10 cellular contexts compared by ENCODE assay signal in genomic region chr1:53765656-53766055, GRCh38. TPM values are rescaled to one million over a fixed set of nuclear protein-coding genes. Genes with fewer than 3 reads are reported as not detected.
A peak's percentile ranks its signal among the peaks of the same experiment; 100 is the strongest.
DNase-seq lines count a peak whose midpoint lies in the region; ATAC-seq, FAIRE-seq and TF ChIP-seq lines count a peak whose summit lies in the region.
"Had no signal": no experiment of that assay in that cellular context is flagged by ENCODE, and none has a peak within 500 bp of the region (broad histone marks: within the 10 kb centered on the region; RNA-seq: fewer than 3 reads in every experiment).

No MANE protein-coding gene starts in this region.

- peak overlapping the region; percentile 81 for H3K27ac Mint-ChIP-seq in activated CD4-positive, alpha-beta memory T cell treated with anti-CD3 and anti-CD28 coated beads, Interleukin-2, amount 10 ng/mL, durations not matched to agents 7 days and 5 days
- no peak overlapping the region for H3K27ac Mint-ChIP-seq in activated CD4-positive, alpha-beta memory T cell treated with anti-CD3 and anti-CD28 coated beads for 36 hours
- H3K27ac Mint-ChIP-seq in natural killer cell (peak overlapping the region; percentile 90 to 93), nephron progenitor cell (no peak overlapping the region)

- H3K9me3 Mint-ChIP-seq in activated CD4-positive, alpha-beta memory T cell treated with anti-CD3 and anti-CD28 coated beads, Interleukin-2, amount 10 ng/mL, durations not matched to agents 7 days and 5 days = no peaks in the 10 kb centered on the region
- peaks cover 4% of the 10 kb centered on the region for H3K9me3 Mint-ChIP-seq in activated CD4-positive, alpha-beta memory T cell treated with anti-CD3 and anti-CD28 coated beads for 36 hours
- H3K9me3 Mint-ChIP-seq in natural killer cell (no peaks in the 10 kb centered on the region), nephron progenitor cell (no peaks in the 10 kb centered on the region)

- H3K27me3 ChIP-seq in bronchial epithelial cell (ENCODE audit: control insufficient read depth, insufficient read depth, low read length) = no peaks in the 10 kb centered on the region

- H3K4me3 Mint-ChIP-seq in activated CD4-positive, alpha-beta memory T cell treated with anti-CD3 and anti-CD28 coated beads, Interleukin-2, amount 10 ng/mL, durations not matched to agents 7 days and 5 days = no peak overlapping the region
- H3K4me3 Mint-ChIP-seq in activated CD4-positive, alpha-beta memory T cell treated with anti-CD3 and anti-CD28 coated beads for 36 hours = no peak overlapping the region
- H3K4me3 Mint-ChIP-seq in natural killer cell = peak overlapping the region; percentile 88
- H3K4me3 Mint-ChIP-seq in nephron progenitor cell = no peak overlapping the region

- DNase-seq in activated CD4-positive, alpha-beta memory T cell treated with anti-CD3 and anti-CD28 coated beads, Interleukin-2, amount 10 ng/mL, durations not matched to agents 7 days and 5 days = no peak
- no peak for DNase-seq in activated CD4-positive, alpha-beta memory T cell treated with anti-CD3 and anti-CD28 coated beads for 36 hours
- DNase-seq in M059J (ENCODE audit: low read depth) (peak; percentile 73), bronchial epithelial cell (ENCODE audit: low read depth) (peak; percentile 26), natural killer cell (no peak), amniotic stem cell (lab: John Stamatoyannopoulos, UW) (no peak), nephron progenitor cell (no peak), dedifferentiated amniotic fluid mesenchymal stem cell (ENCODE audit: extremely low spot score) (no peak)
- DNase-seq: NCI-H2107, posterior cingulate gyrus had no signal

- H3K4me3 ChIP-seq in bronchial epithelial cell (ENCODE audit: low read depth, low read length) = no peak overlapping the region

- TF ChIP-seq CTCF in bronchial epithelial cell (IDR thresholded peaks at IDR 0.05; ENCODE audit: insufficient read depth, low read length, severe bottlenecking) (no peak), natural killer cell (IDR thresholded peaks at IDR 0.05) (no peak), nephron progenitor cell (IDR thresholded peaks at IDR 0.05) (no peak)

- peaks cover 36% of the 10 kb centered on the region for H3K36me3 Mint-ChIP-seq in activated CD4-positive, alpha-beta memory T cell treated with anti-CD3 and anti-CD28 coated beads, Interleukin-2, amount 10 ng/mL, durations not matched to agents 7 days and 5 days (ENCODE audit: low read depth)
- peaks cover 49% of the 10 kb centered on the region for H3K36me3 Mint-ChIP-seq in activated CD4-positive, alpha-beta memory T cell treated with anti-CD3 and anti-CD28 coated beads for 36 hours
- peaks cover under 1% of the 10 kb centered on the region for H3K36me3 Mint-ChIP-seq in natural killer cell
- peaks cover 27% of the 10 kb centered on the region for H3K36me3 Mint-ChIP-seq in nephron progenitor cell (ENCODE audit: low read depth)

- CTCF ChIA-PET in activated CD4-positive, alpha-beta memory T cell treated with anti-CD3 and anti-CD28 coated beads, Interleukin-2, amount 10 ng/mL, durations not matched to agents 7 days and 5 days (lab: Charles Lee) = interaction anchor here (1.0 to 1.4 kb wide), 2 partner anchors 12 to 45 kb away, joined by 3 to 5 read pairs; no protein-coding TSS in a partner anchor
- CTCF ChIA-PET in activated CD4-positive, alpha-beta memory T cell treated with anti-CD3 and anti-CD28 coated beads for 36 hours (lab: Charles Lee) = no interaction called here

- peaks cover 32% of the 10 kb centered on the region for H3K4me1 Mint-ChIP-seq in activated CD4-positive, alpha-beta memory T cell treated with anti-CD3 and anti-CD28 coated beads, Interleukin-2, amount 10 ng/mL, durations not matched to agents 7 days and 5 days
- peaks cover 17% of the 10 kb centered on the region for H3K4me1 Mint-ChIP-seq in activated CD4-positive, alpha-beta memory T cell treated with anti-CD3 and anti-CD28 coated beads for 36 hours (ENCODE audit: low read depth)
- peaks cover 22 to 25% of the 10 kb centered on the region in 2 donors for H3K4me1 Mint-ChIP-seq in natural killer cell
- H3K4me1 Mint-ChIP-seq in nephron progenitor cell = no peaks in the 10 kb centered on the region

- H3K36me3 ChIP-seq in bronchial epithelial cell (ENCODE audit: control insufficient read depth, insufficient read depth, low read length) = no peaks in the 10 kb centered on the region

- H3K27me3 Mint-ChIP-seq in activated CD4-positive, alpha-beta memory T cell treated with anti-CD3 and anti-CD28 coated beads, Interleukin-2, amount 10 ng/mL, durations not matched to agents 7 days and 5 days = no peaks in the 10 kb centered on the region
- H3K27me3 Mint-ChIP-seq in activated CD4-positive, alpha-beta memory T cell treated with anti-CD3 and anti-CD28 coated beads for 36 hours = no peaks in the 10 kb centered on the region
- H3K27me3 Mint-ChIP-seq in natural killer cell (ENCODE audit: low read depth in 2 of 2) (no peaks in the 10 kb centered on the region), nephron progenitor cell (ENCODE audit: low read depth, poor library complexity) (no peaks in the 10 kb centered on the region)

- no peak for FAIRE-seq in bronchial epithelial cell (lab: Jason Lieb, UNC)

- intact Hi-C loops in activated CD4-positive, alpha-beta memory T cell treated with anti-CD3 and anti-CD28 coated beads for 36 hours (cut with micrococcal nuclease) = no loop called here
- intact Hi-C loops in natural killer cell (cut with micrococcal nuclease) = no loop called here

- ATAC-seq in natural killer cell = peak; percentile 89 to 97 (median 91)

- POLR2A ChIA-PET in activated CD4-positive, alpha-beta memory T cell treated with anti-CD3 and anti-CD28 coated beads, Interleukin-2, amount 10 ng/mL, durations not matched to agents 7 days and 5 days (lab: Charles Lee) = interaction anchor here (1.0 to 1.1 kb wide), 4 partner anchors 8 to 72 kb away, joined by 3 to 6 read pairs (median 4); no protein-coding TSS in a partner anchor
- POLR2A ChIA-PET in activated CD4-positive, alpha-beta memory T cell treated with anti-CD3 and anti-CD28 coated beads for 36 hours (lab: Charles Lee) = no interaction called here

RNA-seq across cellular contexts. Expression of gene GLIS1, which starts 26.7 kb away (rescaled TPM):
- not detected for total RNA-seq in activated CD4-positive, alpha-beta memory T cell treated with anti-CD3 and anti-CD28 coated beads, Interleukin-2, amount 10 ng/mL, durations not matched to agents 7 days and 5 days
- not detected for total RNA-seq in activated CD4-positive, alpha-beta memory T cell treated with anti-CD3 and anti-CD28 coated beads for 36 hours
- 2.3 and 3.0 TPM in 2 replicates for total RNA-seq in M059J (2014; rRNA removed; shearing (Covaris generic))
- under 0.01 TPM in 1 of 2 replicates, not detected in the other for total RNA-seq in bronchial epithelial cell
- total RNA-seq in natural killer cell = not detected

Comparison
In these comparisons a context has a peak if more than half of its experiments do, and no peak if none do; other contexts are left out.
1. H3K27ac Mint-ChIP-seq: peak in activated CD4-positive, alpha-beta memory T cell treated with anti-CD3 and anti-CD28 coated beads, Interleukin-2, amount 10 ng/mL, durations not matched to agents 7 days and 5 days (single experiment) and natural killer cell (2 of 2); none in activated CD4-positive, alpha-beta memory T cell treated with anti-CD3 and anti-CD28 coated beads for 36 hours (single experiment) and nephron progenitor cell (single experiment).
2. DNase-seq: peak in M059J (single experiment) and bronchial epithelial cell (single experiment); none in activated CD4-positive, alpha-beta memory T cell treated with anti-CD3 and anti-CD28 coated beads, Interleukin-2, amount 10 ng/mL, durations not matched to agents 7 days and 5 days (single experiment), activated CD4-positive, alpha-beta memory T cell treated with anti-CD3 and anti-CD28 coated beads for 36 hours (single experiment), natural killer cell (single experiment), amniotic stem cell (single experiment), nephron progenitor cell (single experiment) and dedifferentiated amniotic fluid mesenchymal stem cell (single experiment).